ENCODE assay signal across 15 cellular contexts in the genomic region with DNA sequence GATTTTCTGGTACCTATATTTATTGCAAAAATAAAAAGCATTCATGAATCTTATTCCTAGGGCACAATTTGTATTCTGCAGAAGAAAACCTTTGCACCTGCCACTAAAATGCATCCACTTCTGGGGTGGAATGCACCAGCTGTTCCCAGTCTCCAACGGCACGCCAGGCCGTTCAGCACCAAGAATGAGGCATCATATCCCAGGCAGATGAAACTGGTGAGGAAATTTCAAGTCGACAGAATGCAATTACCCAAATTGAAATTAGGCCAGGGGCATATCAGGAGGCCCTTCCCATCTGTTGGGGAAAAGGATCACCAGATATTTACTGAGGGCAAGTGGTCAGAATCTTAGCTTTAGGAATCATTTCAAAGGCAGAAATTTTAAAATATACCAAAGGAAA.
"Had no signal": no experiment of that assay in that cellular context is flagged by ENCODE, and none has a peak within 500 bp of the region (broad histone marks: within the 10 kb centered on the region; RNA-seq: fewer than 3 reads in every experiment).

No MANE protein-coding gene starts in this region.

- H3K9me3 ChIP-seq: mucosa of descending colon, pancreas, right lobe of liver, stomach had no signal

- H3K4me3 ChIP-seq: hepatocyte, mucosa of descending colon, pancreas, right lobe of liver, stomach had no signal

- H3K36me3 ChIP-seq: pancreas, right lobe of liver had no signal

- H3K27ac ChIP-seq: hepatocyte, pancreas, right lobe of liver, stomach had no signal

- DNase-seq: activated CD4-positive, alpha-beta T cell treated with anti-CD3 and anti-CD28 coated beads for 36 hours; activated CD4-positive, alpha-beta T cell treated with anti-CD3 and anti-CD28 coated beads, Interleukin-2, amount 50 U/mL, for 48 hours; left cardiac atrium; mesenchymal stem cell; mucosa of descending colon; naive thymus-derived CD8-positive, alpha-beta T cell; pancreas; right lobe of liver; stimulated activated CD4-positive, alpha-beta T cell treated with anti-CD3 and anti-CD28 coated beads, Interleukin-4, amount 100 ng/mL, for 24 hours; stomach; trophoblast cell had no signal

- H3K27me3 ChIP-seq: hepatocyte, pancreas, right lobe of liver, stomach had no signal

- FAIRE-seq: bronchial epithelial cell, islet of Langerhans, pancreas, TTC549 had no signal
